In genomic region chr17:35709874-35710273, GRCh38 we compare ENCODE assay signal across 22 cellular contexts. TPM values are rescaled to one million over a fixed set of nuclear protein-coding genes. Genes with fewer than 3 reads are reported as not detected.
DNase-seq lines count a peak whose midpoint lies in the region; ATAC-seq and TF ChIP-seq lines count a peak whose summit lies in the region.
"Had no signal": no experiment of that assay in that cellular context is flagged by ENCODE, and none has a peak within 500 bp of the region (broad histone marks: within the 10 kb centered on the region; RNA-seq: fewer than 3 reads in every experiment).

No MANE protein-coding gene starts in this region.

- intact Hi-C loops in lower leg skin (cut with DNase I; ENCODE audit: low total_unique reads) = no loop called here

- no peak for ATAC-seq in HG02870 (IDR thresholded peaks at IDR 0.05; ENCODE audit: unreplicated experiment)
- ATAC-seq in HG02678 (IDR thresholded peaks at IDR 0.05; ENCODE audit: unreplicated experiment) = no peak
- ATAC-seq: activated CD4-positive, CD25-positive, alpha-beta regulatory T cell treated with anti-CD3 and anti-CD28 coated beads, Interleukin-2, amount 50 U/mL, for 24 hours; heart right ventricle; mucosa of descending colon; T-helper 17 cell had no signal

- no peak for TF ChIP-seq POLR2A in lower leg skin (IDR thresholded peaks at IDR 0.05)

- H3K9me3 ChIP-seq in MG63 = no peaks in the 10 kb centered on the region
- H3K9me3 ChIP-seq: colonic mucosa, heart right ventricle, mucosa of descending colon, neutrophil had no signal

- no peaks in the 10 kb centered on the region for H3K27me3 ChIP-seq in MG63
- H3K27me3 ChIP-seq: colonic mucosa, heart right ventricle, neutrophil had no signal

- H3K36me3 ChIP-seq in MG63 = peaks cover 43% of the 10 kb centered on the region

- H3K4me3 ChIP-seq in lower leg skin (ENCODE audit: low read depth, poor library complexity, severe bottlenecking) (no peak overlapping the region), MG63 (no peak overlapping the region)
- H3K4me3 ChIP-seq: colonic mucosa, heart right ventricle, mucosa of descending colon had no signal

- 46 to 60% methylated on average over 3 of the region's 3 CpGs for WGBS in lower leg skin, 2 donors

- DNase-seq in Ammon's horn (ENCODE audit: low spot score) (peak; percentile 47), NCI-H1436 (lab: John Stamatoyannopoulos, UW) (peak; percentile 33), amniotic epithelial cell (ENCODE audit: low read depth) (peak; percentile 21), iris pigment epithelial cell (ENCODE audit: low read depth) (peak; percentile 61), lower leg skin (ENCODE audit: low spot score in 2 of 2) (no peak), MG63 (no peak)
- DNase-seq: activated effector memory CD4-positive, alpha-beta T cell treated with Interleukin-2 at 50 U/mL for 16 hours; colonic mucosa; heart right ventricle; islet precursor cell; mucosa of descending colon; NCI-H226; SIG-M5; stimulated activated CD4-positive, alpha-beta T cell treated with anti-CD3 and anti-CD28 coated beads, Interleukin-4, amount 100 ng/mL, for 24 hours; stimulated activated CD8-positive, alpha-beta memory T cell treated with anti-CD3 and anti-CD28 coated beads, Interleukin-4, amount 100 ng/mL, for 48 hours; T-helper 17 cell had no signal

- TF ChIP-seq CTCF in lower leg skin (IDR thresholded peaks at IDR 0.05) = no peak

RNA-seq across cellular contexts. Expression of gene RASL10B, which starts 21.6 kb away (rescaled TPM):
- total RNA-seq in lower leg skin = 1 to 10 TPM in 3 of 4 donors, under 1 TPM in 1; 0.66 to 2.4 (median 1.5) TPM
- total RNA-seq in MG63 (2014; rRNA removed; shearing (Covaris generic); ENCODE audit: low replicate concordance) = 1.2 and 2.6 TPM in 2 replicates
- total RNA-seq: B cell had no signal

RNA-seq across cellular contexts. Expression of gene GAS2L2, which starts 43.2 kb away (rescaled TPM):
- total RNA-seq in lower leg skin = under 1 TPM in 1 of 4 donors, not detected in 3; 0.93 TPM
- total RNA-seq in MG63 (2014; rRNA removed; shearing (Covaris generic); ENCODE audit: low replicate concordance) = not detected in 2 replicates
- total RNA-seq: epithelial cell of proximal tubule, mucosa of descending colon, T-helper 17 cell had no signal

RNA-seq across cellular contexts. Expression of gene C17orf50, which starts 50.8 kb away (rescaled TPM):
- total RNA-seq in lower leg skin = not detected
- not detected in 2 replicates for total RNA-seq in MG63 (2014; rRNA removed; shearing (Covaris generic); ENCODE audit: low replicate concordance)
- total RNA-seq: B cell, colonic mucosa, heart right ventricle, mucosa of descending colon, T-helper 17 cell had no signal

Comparison
In these comparisons a context has a peak if more than half of its experiments do, and no peak if none do; other contexts are left out.
1. DNase-seq: peak in Ammon's horn (single experiment), NCI-H1436 (single experiment), amniotic epithelial cell (single experiment) and iris pigment epithelial cell (single experiment); none in lower leg skin (0 of 2) and MG63 (single experiment).